In the genomic region with DNA sequence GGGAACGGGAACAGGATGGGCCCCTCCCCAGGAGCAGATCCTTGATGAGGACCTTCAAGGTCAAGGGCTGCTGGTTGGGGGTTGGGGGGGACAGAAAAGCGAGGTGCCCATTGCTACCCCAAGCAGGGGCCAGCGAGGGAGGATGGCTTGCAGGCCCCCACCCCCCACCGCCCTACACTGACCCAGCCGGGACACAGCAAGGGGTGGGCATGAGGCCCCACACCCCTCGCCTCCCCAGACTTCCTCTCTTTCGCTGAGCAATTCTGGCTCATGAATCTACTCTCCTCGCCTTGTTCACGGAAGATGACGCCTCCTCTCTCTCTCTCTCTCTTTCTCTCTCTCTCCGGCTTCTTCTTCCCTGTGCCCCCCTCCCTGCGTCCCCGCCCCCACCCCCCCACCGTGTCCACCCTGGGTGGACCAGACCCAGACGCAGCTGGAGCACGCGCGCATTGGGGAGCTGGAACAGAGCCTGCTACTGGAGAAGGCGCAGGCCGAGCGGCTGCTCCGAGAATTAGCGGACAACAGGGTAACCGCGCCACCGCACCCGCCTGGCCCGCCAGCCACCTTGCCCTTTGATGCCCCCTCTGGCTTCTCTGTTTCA, we compare ENCODE assay signal across 11 cellular contexts.
DNase-seq lines count a peak whose midpoint lies in the region; TF ChIP-seq lines count a peak whose summit lies in the region.
"Had no signal": no experiment of that assay in that cellular context is flagged by ENCODE, and none has a peak within 500 bp of the region (broad histone marks: within the 10 kb centered on the region; RNA-seq: fewer than 3 reads in every experiment).

No MANE protein-coding gene starts in this region.

- CTCF ChIA-PET in HEK293T (lab: Yijun Ruan, JAX): no interaction called here

- DNase-seq in DMS53 (lab: John Stamatoyannopoulos, UW) (peak; percentile 53), DMS53 treated with DMSO at 0.1 percent for 48 hours (lab: John Stamatoyannopoulos, UW; ENCODE audit: unreplicated experiment) (no peak), head of caudate nucleus (peak; percentile 64 to 92 (median 80)), mucosa of gallbladder (ENCODE audit: low spot score) (peak; percentile 44), ureter (ENCODE audit: low spot score) (peak; percentile 58), HEK293T (ENCODE audit: extremely low spot score) (no peak)
- DNase-seq in stimulated activated CD4-positive, alpha-beta T cell treated with anti-CD3 and anti-CD28 coated beads, Interleukin-4, amount 100 ng/mL, for 4 hours: no peak
- no peak for DNase-seq in stimulated activated CD4-positive, alpha-beta T cell treated with anti-CD3 and anti-CD28 coated beads, Interleukin-1b, Interleukin-23, amount 100 ng/mL, for 48 hours
- DNase-seq: 8988T; activated CD4-positive, alpha-beta T cell treated with anti-CD3 and anti-CD28 coated beads, Interleukin-2, amount 10 ng/mL, durations not matched to agents 7 days and 5 days; SIG-M5 had no signal

- POLR2A ChIA-PET in HEK293T (lab: Yijun Ruan, JAX): no interaction called here

- intact Hi-C loops in head of caudate nucleus (cut with DNase I): loop anchor here (5.0 kb wide), 2 partner anchors 65 to 85 kb away; a partner anchor contains a TSS

TF ChIP-seq in HEK293T, 16 proteins besides CTCF, POLR2A, EP300 and RAD21:
- TF ChIP-seq, protein P1, sequence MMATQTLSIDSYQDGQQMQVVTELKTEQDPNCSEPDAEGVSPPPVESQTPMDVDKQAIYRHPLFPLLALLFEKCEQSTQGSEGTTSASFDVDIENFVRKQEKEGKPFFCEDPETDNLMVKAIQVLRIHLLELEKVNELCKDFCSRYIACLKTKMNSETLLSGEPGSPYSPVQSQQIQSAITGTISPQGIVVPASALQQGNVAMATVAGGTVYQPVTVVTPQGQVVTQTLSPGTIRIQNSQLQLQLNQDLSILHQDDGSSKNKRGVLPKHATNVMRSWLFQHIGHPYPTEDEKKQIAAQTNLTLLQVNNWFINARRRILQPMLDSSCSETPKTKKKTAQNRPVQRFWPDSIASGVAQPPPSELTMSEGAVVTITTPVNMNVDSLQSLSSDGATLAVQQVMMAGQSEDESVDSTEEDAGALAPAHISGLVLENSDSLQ (IDR thresholded peaks at IDR 0.05): no peak
- no peak for TF ChIP-seq TARDBP (IDR thresholded peaks at IDR 0.05)
- TF ChIP-seq FOXK2 (IDR thresholded peaks at IDR 0.05): no peak
- TF ChIP-seq FOXA1 (IDR thresholded peaks at IDR 0.05): no peak
- TF ChIP-seq ARNT (IDR thresholded peaks at IDR 0.05): no peak
- no peak for TF ChIP-seq NFRKB (IDR thresholded peaks at IDR 0.05)
- no peak for TF ChIP-seq ZNF384 (IDR thresholded peaks at IDR 0.05)
- TF ChIP-seq L3MBTL2 (conservative IDR thresholded peaks at IDR 0.05): no peak
- TF ChIP-seq BHLHE40 (IDR thresholded peaks at IDR 0.05; ENCODE audit: borderline replicate concordance): no peak
- no peak for TF ChIP-seq LEF1 (IDR thresholded peaks at IDR 0.05; ENCODE audit: borderline replicate concordance)
- no peak for TF ChIP-seq ELF4 (IDR thresholded peaks at IDR 0.05)
- TF ChIP-seq HDGF (IDR thresholded peaks at IDR 0.05; ENCODE audit: borderline replicate concordance): no peak
- TF ChIP-seq CTBP1 (IDR thresholded peaks at IDR 0.05; ENCODE audit: borderline replicate concordance): no peak
- no peak for TF ChIP-seq SUZ12 (IDR thresholded peaks at IDR 0.05)
- TF ChIP-seq SP1 (IDR thresholded peaks at IDR 0.05): no peak
- TF ChIP-seq FOXM1 (IDR thresholded peaks at IDR 0.05; ENCODE audit: borderline replicate concordance): no peak

Comparison
In these comparisons a context has a peak if more than half of its experiments do, and no peak if none do; other contexts are left out.
1. DNase-seq: peak in DMS53 (single experiment), head of caudate nucleus (42 of 42), mucosa of gallbladder (single experiment) and ureter (single experiment); none in DMS53 treated with DMSO at 0.1 percent for 48 hours (single experiment), stimulated activated CD4-positive, alpha-beta T cell treated with anti-CD3 and anti-CD28 coated beads, Interleukin-4, amount 100 ng/mL, for 4 hours (0 of 2), HEK293T (single experiment) and stimulated activated CD4-positive, alpha-beta T cell treated with anti-CD3 and anti-CD28 coated beads, Interleukin-1b, Interleukin-23, amount 100 ng/mL, for 48 hours (single experiment).